In genomic region chr20:32535953-32536823, GRCh38 we compare ENCODE assay signal across 7 cellular contexts. TPM values are rescaled to one million over a fixed set of nuclear protein-coding genes. Genes with fewer than 3 reads are reported as not detected.
DNase-seq lines count a peak whose midpoint lies in the region; ATAC-seq, FAIRE-seq and TF ChIP-seq lines count a peak whose summit lies in the region.

No MANE protein-coding gene starts in this region.

- H3K27me3 ChIP-seq in esophagus squamous epithelium (peaks cover 0 to 35% (median 0%) of the 10 kb centered on the region in 4 donors), thymus (ENCODE audit: control insufficient read depth, insufficient read depth) (no peaks in the 10 kb centered on the region)

- DNase-seq in HTR-8/SVneo (ENCODE audit: insufficient read length, low spot score): peak; percentile 73
- DNase-seq in NOMO-1 treated with DMSO at 0.1 percent for 48 hours (lab: John Stamatoyannopoulos, UW; ENCODE audit: unreplicated experiment): peak; percentile 66
- DNase-seq in activated T-cell treated with anti-CD3 and anti-CD28 coated beads, Interleukin-2, amount 50 U/mL, for 48 hours: peak; percentile 74 to 78
- DNase-seq in esophagus squamous epithelium (lab: John Stamatoyannopoulos, UW): peak; percentile 26
- DNase-seq in nephron progenitor cell: peak; percentile 80

- peaks cover 65% of the 10 kb centered on the region for H3K4me1 Mint-ChIP-seq in nephron progenitor cell

- peak overlapping the region; percentile 51 for H3K4me3 Mint-ChIP-seq in nephron progenitor cell

- no peak for FAIRE-seq in HTR-8/SVneo (lab: Jason Lieb, UNC)

- H3K4me3 ChIP-seq in esophagus squamous epithelium (peak overlapping the region; percentile 30 to 68 (median 50)), thymus (ENCODE audit: low read length) (peak overlapping the region; percentile 69)

- H3K9me3 Mint-ChIP-seq in nephron progenitor cell: no peaks in the 10 kb centered on the region

- H3K27ac ChIP-seq in esophagus squamous epithelium (peak overlapping the region; percentile 31 to 74 (median 62)), thymus (ENCODE audit: low read depth) (peak overlapping the region; percentile 100)

- intact Hi-C loops in esophagus squamous epithelium (cut with DNase I): no loop called here

- H3K36me3 Mint-ChIP-seq in nephron progenitor cell (ENCODE audit: low read depth): no peaks in the 10 kb centered on the region

- no peak for TF ChIP-seq CTCF in esophagus squamous epithelium (IDR thresholded peaks at IDR 0.05)
- no peak for TF ChIP-seq CTCF in nephron progenitor cell (IDR thresholded peaks at IDR 0.05)

- no peak overlapping the region for H3K27ac Mint-ChIP-seq in nephron progenitor cell

- peak; percentile 38 for ATAC-seq in GM18867 (IDR thresholded peaks at IDR 0.05; ENCODE audit: unreplicated experiment)

- H3K9me3 ChIP-seq in esophagus squamous epithelium: no peaks in the 10 kb centered on the region
- H3K9me3 ChIP-seq in thymus (ENCODE audit: control insufficient read depth): no peaks in the 10 kb centered on the region

- peaks cover 9% of the 10 kb centered on the region for H3K27me3 Mint-ChIP-seq in nephron progenitor cell (ENCODE audit: low read depth, poor library complexity)

- WGBS in esophagus squamous epithelium, 2 donors: 42% methylated on average over 2 of the region's 68 CpGs; no CpG with 5 or more reads in 1 of the 2 donors
- under 1% methylated on average over 68 of the region's 68 CpGs for WGBS in thymus

- TF ChIP-seq POLR2A in esophagus squamous epithelium (IDR thresholded peaks at IDR 0.05): peak in 1 of 4 donors; percentile 38

- H3K4me1 ChIP-seq in esophagus squamous epithelium (peaks cover 23 to 57% (median 25%) of the 10 kb centered on the region in 3 donors), thymus (ENCODE audit: control insufficient read depth, insufficient read depth, low read length) (peaks cover 82% of the 10 kb centered on the region)

- no peaks in the 10 kb centered on the region for H3K36me3 ChIP-seq in esophagus squamous epithelium
- no peaks in the 10 kb centered on the region for H3K36me3 ChIP-seq in thymus (ENCODE audit: control insufficient read depth, insufficient read depth)

RNA-seq across cellular contexts. Expression of gene NOL4L, which starts 48.9 kb away (rescaled TPM):
- total RNA-seq in esophagus squamous epithelium: 1 to 10 TPM; 1.5 to 5.1 (median 3.0) TPM
- polyA plus RNA-seq in thymus: 14.1 TPM

Comparison
In these comparisons a context has a peak if more than half of its experiments do, and no peak if none do; other contexts are left out.
1. Peak in every context shown above with its lines: DNase-seq, ATAC-seq, H3K4me3 ChIP-seq and H3K27ac ChIP-seq.
2. DNase-seq: peak in every context shown above with its lines; median percentile 80 in nephron progenitor cell; 76 in activated T-cell treated with anti-CD3 and anti-CD28 coated beads, Interleukin-2, amount 50 U/mL, for 48 hours; 73 in HTR-8/SVneo; 66 in NOMO-1 treated with DMSO at 0.1 percent for 48 hours; 26 in esophagus squamous epithelium.